Comparison of ENCODE assay signal across 1 cellular context in genomic region chr12:122306407-122306806, GRCh38.
TF ChIP-seq lines count a peak whose summit lies in the region.

No MANE protein-coding gene starts in this region.

TF ChIP-seq in K562, 482 proteins besides CTCF, POLR2A, EP300 and RAD21 (continued from another document):
- TF ChIP-seq, protein P1, sequence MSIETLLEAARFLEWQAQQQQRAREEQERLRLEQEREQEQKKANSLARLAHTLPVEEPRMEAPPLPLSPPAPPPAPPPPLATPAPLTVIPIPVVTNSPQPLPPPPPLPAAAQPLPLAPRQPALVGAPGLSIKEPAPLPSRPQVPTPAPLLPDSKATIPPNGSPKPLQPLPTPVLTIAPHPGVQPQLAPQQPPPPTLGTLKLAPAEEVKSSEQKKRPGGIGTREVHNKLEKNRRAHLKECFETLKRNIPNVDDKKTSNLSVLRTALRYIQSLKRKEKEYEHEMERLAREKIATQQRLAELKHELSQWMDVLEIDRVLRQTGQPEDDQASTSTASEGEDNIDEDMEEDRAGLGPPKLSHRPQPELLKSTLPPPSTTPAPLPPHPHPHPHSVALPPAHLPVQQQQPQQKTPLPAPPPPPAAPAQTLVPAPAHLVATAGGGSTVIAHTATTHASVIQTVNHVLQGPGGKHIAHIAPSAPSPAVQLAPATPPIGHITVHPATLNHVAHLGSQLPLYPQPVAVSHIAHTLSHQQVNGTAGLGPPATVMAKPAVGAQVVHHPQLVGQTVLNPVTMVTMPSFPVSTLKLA (conservative IDR thresholded peaks at IDR 0.05), result 0 out of 4 replicates have a peak, but pooled peaks of 1 of the 2 experiments have one; percentile 20
- 0 out of 2 replicates have a peak, but pooled peaks have one; percentile 8 for TF ChIP-seq CXXC5 (CRISPR knock-in tag; IDR thresholded peaks at IDR 0.05)
- TF ChIP-seq, protein P2, sequence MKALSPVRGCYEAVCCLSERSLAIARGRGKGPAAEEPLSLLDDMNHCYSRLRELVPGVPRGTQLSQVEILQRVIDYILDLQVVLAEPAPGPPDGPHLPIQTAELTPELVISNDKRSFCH (CRISPR knock-in tag; IDR thresholded peaks at IDR 0.05), result no peak
- TF ChIP-seq, protein P2 (tag; IDR thresholded peaks at IDR 0.05), result peak; percentile 66; the same call in 1 of the 2 replicates
- no peak for TF ChIP-seq POLR2H (tag; IDR thresholded peaks at IDR 0.05; ENCODE audit: low read depth)
- TF ChIP-seq CC2D1A (IDR thresholded peaks at IDR 0.05), result peak; percentile 14; the same call in 1 of the 2 replicates
- no peak for TF ChIP-seq NR2C2 (CRISPR knock-in tag; IDR thresholded peaks at IDR 0.05)
- peak; percentile 87 for TF ChIP-seq NR2C2 (tag; IDR thresholded peaks at IDR 0.05)
- TF ChIP-seq TCF7 (IDR thresholded peaks at IDR 0.05; ENCODE audit: borderline replicate concordance), result no peak
- TF ChIP-seq NR2C1 (IDR thresholded peaks at IDR 0.05), result peak; percentile 89
- peak; percentile 95 for TF ChIP-seq NR2C1 (tag; IDR thresholded peaks at IDR 0.05)
- TF ChIP-seq CREM (IDR thresholded peaks at IDR 0.05; ENCODE audit: low read depth), result peak; percentile 42
- TF ChIP-seq SMC3 (conservative IDR thresholded peaks at IDR 0.05; ENCODE audit: insufficient read depth, low read depth, low read length), result peak; percentile 54
- TF ChIP-seq ZNF77 (CRISPR knock-in tag; IDR thresholded peaks at IDR 0.05), result no peak
- TF ChIP-seq ESRRA (IDR thresholded peaks at IDR 0.05; ENCODE audit: borderline replicate concordance, low read depth), result peak; percentile 77
TF ChIP-seq in K562: peak in this region for 12.
